ENCODE assay signal across 27 cellular contexts in the genomic region with DNA sequence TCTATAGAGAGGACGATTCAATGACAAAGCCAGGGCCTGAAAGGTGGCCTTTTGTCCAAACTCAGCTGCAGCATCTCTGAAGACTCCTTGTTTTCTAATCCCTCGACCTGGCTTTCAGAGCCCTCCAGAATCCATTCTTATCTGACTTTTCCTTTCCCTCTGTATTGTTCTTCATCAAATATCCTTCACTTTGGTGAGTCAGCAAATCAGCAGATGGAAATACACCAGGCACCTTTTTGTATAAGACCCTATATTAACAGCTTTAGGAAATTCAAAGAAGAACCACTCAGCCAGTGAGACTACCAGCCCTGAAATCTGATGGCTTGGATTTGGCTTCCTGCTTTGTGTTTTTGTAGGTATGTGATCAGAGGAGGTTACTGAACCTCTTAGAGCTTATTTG.
"Had no signal": no experiment of that assay in that cellular context is flagged by ENCODE, and none has a peak within 500 bp of the region (broad histone marks: within the 10 kb centered on the region; RNA-seq: fewer than 3 reads in every experiment).

No MANE protein-coding gene starts in this region.

- H3K27ac Mint-ChIP-seq: dendritic cell treated with granulocyte-macrophage colony-stimulating factor and Interleukin-4, amounts not matched to agents 40 ng/mL and 50 ng/mL, for 4 days; effector memory CD8-positive, alpha-beta T cell; endodermal cell; mesothelial cell of epicardium had no signal

- H3K36me3 ChIP-seq: colonic mucosa, esophagus squamous epithelium, gastrocnemius medialis, heart right ventricle, left lung, lower lobe of right lung had no signal

- H3K27ac ChIP-seq: colonic mucosa, epithelial cell of prostate, esophagus squamous epithelium, gastrocnemius medialis, heart right ventricle, left lung, lower lobe of right lung had no signal

- H3K9me3 Mint-ChIP-seq: endodermal cell had no signal

- ATAC-seq: effector memory CD8-positive, alpha-beta T cell; esophagus mucosa; gastrocnemius medialis; heart right ventricle; left cardiac atrium; left lung; left ventricle myocardium superior; lower lobe of right lung; mucosa of descending colon had no signal

- H3K36me3 Mint-ChIP-seq: mesothelial cell of epicardium had no signal

- H3K27me3 Mint-ChIP-seq: dendritic cell treated with granulocyte-macrophage colony-stimulating factor and Interleukin-4, amounts not matched to agents 40 ng/mL and 50 ng/mL, for 4 days had no signal

- H3K4me1 ChIP-seq: colonic mucosa, esophagus squamous epithelium, gastrocnemius medialis, heart right ventricle, left lung, lower lobe of right lung had no signal

- H3K27me3 ChIP-seq: colonic mucosa, esophagus squamous epithelium, gastrocnemius medialis, heart right ventricle, left lung had no signal

- H3K9me3 ChIP-seq: colonic mucosa, esophagus squamous epithelium, gastrocnemius medialis, heart right ventricle, left lung, lower lobe of right lung, mucosa of descending colon had no signal

- H3K4me3 ChIP-seq: colonic mucosa, esophagus squamous epithelium, gastrocnemius medialis, heart right ventricle, left lung, lower lobe of right lung, mucosa of descending colon had no signal

- DNase-seq: colonic mucosa; cortex of kidney; effector CD8-positive, alpha-beta T cell; effector memory CD8-positive, alpha-beta T cell; endodermal cell; erythroblast; esophagus squamous epithelium; foreskin fibroblast; foreskin melanocyte; gastrocnemius medialis; glutamatergic neuron; head of caudate nucleus; heart right ventricle; hippocampal formation; left cardiac atrium; left lung; left ventricle myocardium superior; lower lobe of right lung; mesenchymal stem cell; mucosa of descending colon had no signal

- H3K4me3 Mint-ChIP-seq: dendritic cell treated with granulocyte-macrophage colony-stimulating factor and Interleukin-4, amounts not matched to agents 40 ng/mL and 50 ng/mL, for 4 days; effector memory CD8-positive, alpha-beta T cell; endodermal cell; mesothelial cell of epicardium had no signal

- FAIRE-seq: endometrium, islet of Langerhans, keratinocyte had no signal
